ENCODE assay signal across 8 cellular contexts in the genomic region with DNA sequence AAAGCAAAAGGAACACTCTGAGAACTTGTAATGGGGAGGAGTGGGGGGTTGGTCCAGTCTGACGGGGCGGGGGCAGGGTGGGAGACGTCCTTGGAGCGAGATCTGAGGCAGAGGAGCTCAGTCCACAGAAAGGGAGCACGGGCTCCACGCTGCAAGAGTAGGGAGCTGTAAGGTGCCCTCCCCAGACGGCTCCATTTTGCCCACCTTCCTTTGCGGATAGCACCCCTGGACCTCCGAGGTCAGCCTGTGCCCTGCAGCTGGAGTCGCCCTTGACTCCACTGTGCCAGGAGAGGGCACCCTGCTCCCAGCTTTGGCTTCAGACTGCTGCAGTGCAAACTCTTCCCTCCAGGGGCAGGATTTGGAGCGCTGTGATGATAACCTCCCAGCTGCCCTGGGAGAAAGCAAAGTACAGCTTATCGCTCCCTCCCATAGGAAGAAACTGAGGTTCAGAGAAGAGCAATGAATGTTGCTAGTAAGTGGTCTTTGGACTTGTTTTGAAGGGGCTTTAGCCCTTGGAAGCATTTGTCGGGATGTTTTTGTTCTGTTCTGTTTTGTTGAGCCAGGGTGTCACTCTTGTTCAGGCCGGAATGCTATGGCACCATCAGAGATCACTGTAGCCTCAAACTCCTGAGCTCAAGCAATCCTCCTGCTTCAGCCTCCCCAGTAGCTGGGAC. TPM values are rescaled to one million over a fixed set of nuclear protein-coding genes. Genes with fewer than 3 reads are reported as not detected.
DNase-seq lines count a peak whose midpoint lies in the region; ATAC-seq and TF ChIP-seq lines count a peak whose summit lies in the region.

No MANE protein-coding gene starts in this region.

- H3K4me3 ChIP-seq in HUES48 (ENCODE audit: low read depth, low read length), result peak overlapping the region; percentile 59
- peak overlapping the region; percentile 22 for H3K4me3 ChIP-seq in NT2/D1 (ENCODE audit: insufficient read length, low read depth)

- H3K4me1 Mint-ChIP-seq in activated CD8-positive, alpha-beta memory T cell treated with anti-CD3 and anti-CD28 coated beads, Interleukin-2, amount 10 ng/mL, durations not matched to agents 7 days and 5 days, result peaks cover 17% of the 10 kb centered on the region
- H3K4me1 Mint-ChIP-seq in endothelial cell (ENCODE audit: unreplicated experiment) (peaks cover 3% of the 10 kb centered on the region), mesothelial cell of epicardium (peaks cover 10% of the 10 kb centered on the region)

- CTCF ChIA-PET in activated CD8-positive, alpha-beta memory T cell treated with anti-CD3 and anti-CD28 coated beads, Interleukin-2, amount 10 ng/mL, durations not matched to agents 7 days and 5 days (lab: Charles Lee), result interaction anchor here (0.6 to 4.6 kb wide), 109 partner anchors 8 to 823 kb away, joined by 3 to 110 read pairs (median 6); a partner anchor contains a TSS

- no peaks in the 10 kb centered on the region for H3K36me3 Mint-ChIP-seq in activated CD8-positive, alpha-beta memory T cell treated with anti-CD3 and anti-CD28 coated beads, Interleukin-2, amount 10 ng/mL, durations not matched to agents 7 days and 5 days
- peaks cover 3% of the 10 kb centered on the region for H3K36me3 Mint-ChIP-seq in endothelial cell (ENCODE audit: low read depth, unreplicated experiment)
- no peaks in the 10 kb centered on the region for H3K36me3 Mint-ChIP-seq in mesothelial cell of epicardium

- peaks cover 27% of the 10 kb centered on the region for H3K27me3 Mint-ChIP-seq in activated CD8-positive, alpha-beta memory T cell treated with anti-CD3 and anti-CD28 coated beads, Interleukin-2, amount 10 ng/mL, durations not matched to agents 7 days and 5 days
- H3K27me3 Mint-ChIP-seq in endothelial cell (ENCODE audit: unreplicated experiment), result peaks cover 5% of the 10 kb centered on the region
- H3K27me3 Mint-ChIP-seq in mesothelial cell of epicardium (ENCODE audit: low read depth), result peaks cover 19% of the 10 kb centered on the region

- H3K36me3 ChIP-seq in HUES48 (ENCODE audit: control insufficient read depth, insufficient read depth, low read length) (no peaks in the 10 kb centered on the region), NT2/D1 (ENCODE audit: insufficient read depth, insufficient read length, low read length) (no peaks in the 10 kb centered on the region)

- ATAC-seq in GM19455 (IDR thresholded peaks at IDR 0.05; ENCODE audit: unreplicated experiment), result peak; percentile 82
- ATAC-seq in activated CD8-positive, alpha-beta memory T cell treated with anti-CD3 and anti-CD28 coated beads, Interleukin-2, amount 10 ng/mL, durations not matched to agents 7 days and 5 days, result peak; percentile 100

- no peak overlapping the region for H3K27ac ChIP-seq in HUES48 (ENCODE audit: low read depth, low read length)

- 0 out of 2 replicates have a peak, but pooled peaks cover 5% of the 10 kb centered on the region for H3K4me1 ChIP-seq in HUES48 (ENCODE audit: control insufficient read depth, insufficient read depth, low read length)
- H3K4me1 ChIP-seq in NT2/D1 (ENCODE audit: insufficient read depth, insufficient read length), result peaks cover 6% of the 10 kb centered on the region

- DNase-seq in C1 segment of cervical spinal cord (lab: John Stamatoyannopoulos, UW), result peak; percentile 15 to 82 (median 74)
- DNase-seq in NT2/D1 (ENCODE audit: low read depth, low spot score), result peak; percentile 89
- peak; percentile 92 for DNase-seq in activated CD8-positive, alpha-beta memory T cell treated with anti-CD3 and anti-CD28 coated beads, Interleukin-2, amount 10 ng/mL, durations not matched to agents 7 days and 5 days
- peak; percentile 92 for DNase-seq in endothelial cell (ENCODE audit: low spot score)
- peak; percentile 61 to 88 for DNase-seq in mesothelial cell of epicardium (ENCODE audit: low spot score in 2 of 2, unreplicated experiment in 2 of 2)
- peak; percentile 72 to 73 for DNase-seq in stimulated activated CD8-positive, alpha-beta memory T cell treated with anti-CD3 and anti-CD28 coated beads, Interleukin-2, amount 100 ng/mL, for 1 hour (ENCODE audit: low read depth in 2 of 2)

- H3K9me3 Mint-ChIP-seq in activated CD8-positive, alpha-beta memory T cell treated with anti-CD3 and anti-CD28 coated beads, Interleukin-2, amount 10 ng/mL, durations not matched to agents 7 days and 5 days (ENCODE audit: low read depth), result no peaks in the 10 kb centered on the region
- H3K9me3 Mint-ChIP-seq in endothelial cell (ENCODE audit: unreplicated experiment) (no peaks in the 10 kb centered on the region), mesothelial cell of epicardium (no peaks in the 10 kb centered on the region)

- H3K9ac ChIP-seq in HUES48 (ENCODE audit: low read depth, low read length) (no peak overlapping the region), NT2/D1 (ENCODE audit: insufficient read length, low read depth) (no peak overlapping the region)

- peak; percentile 90 for TF ChIP-seq CTCF in endothelial cell (IDR thresholded peaks at IDR 0.05; ENCODE audit: unreplicated experiment)
- peak; percentile 75 for TF ChIP-seq CTCF in mesothelial cell of epicardium (IDR thresholded peaks at IDR 0.05; ENCODE audit: unreplicated experiment)

- H3K9me3 ChIP-seq in HUES48 (ENCODE audit: control insufficient read depth, insufficient read depth, low read length) (no peaks in the 10 kb centered on the region), NT2/D1 (ENCODE audit: insufficient read depth, low read length) (no peaks in the 10 kb centered on the region)

- H3K27me3 ChIP-seq in HUES48 (ENCODE audit: control insufficient read depth, insufficient read depth, low read length), result peaks cover 11% of the 10 kb centered on the region
- peaks cover 25% of the 10 kb centered on the region for H3K27me3 ChIP-seq in NT2/D1 (ENCODE audit: insufficient read depth, insufficient read length)

- no peak overlapping the region for H3K4me3 Mint-ChIP-seq in activated CD8-positive, alpha-beta memory T cell treated with anti-CD3 and anti-CD28 coated beads, Interleukin-2, amount 10 ng/mL, durations not matched to agents 7 days and 5 days
- H3K4me3 Mint-ChIP-seq in endothelial cell (ENCODE audit: unreplicated experiment) (no peak overlapping the region), mesothelial cell of epicardium (peak overlapping the region; percentile 57)

- H3K27ac Mint-ChIP-seq in activated CD8-positive, alpha-beta memory T cell treated with anti-CD3 and anti-CD28 coated beads, Interleukin-2, amount 10 ng/mL, durations not matched to agents 7 days and 5 days, result no peak overlapping the region
- H3K27ac Mint-ChIP-seq in endothelial cell (ENCODE audit: unreplicated experiment) (no peak overlapping the region), mesothelial cell of epicardium (no peak overlapping the region)

RNA-seq across cellular contexts. Expression of a gene that starts 9.5 kb away (rescaled TPM):
- 10 to 100 TPM; 74.3 to 95.5 TPM for total RNA-seq in activated CD8-positive, alpha-beta memory T cell treated with anti-CD3 and anti-CD28 coated beads, Interleukin-2, amount 10 ng/mL, durations not matched to agents 7 days and 5 days
- total RNA-seq in endothelial cell (ENCODE audit: unreplicated experiment), result 165 TPM
- total RNA-seq in mesothelial cell of epicardium, result 149 to 152 TPM (median 150 TPM) in 3 replicates

RNA-seq across cellular contexts. Expression of a gene that starts 50.4 kb away (rescaled TPM):
- total RNA-seq in activated CD8-positive, alpha-beta memory T cell treated with anti-CD3 and anti-CD28 coated beads, Interleukin-2, amount 10 ng/mL, durations not matched to agents 7 days and 5 days, result 10 to 100 TPM; 51.6 to 57.9 TPM
- 46.8 TPM for total RNA-seq in endothelial cell (ENCODE audit: unreplicated experiment)
- total RNA-seq in mesothelial cell of epicardium, result 54.3 to 62.2 TPM (median 60.2 TPM) in 3 replicates
